1 cellular context compared by ENCODE assay signal in genomic region chr1:179047637-179048002, GRCh38.
TF ChIP-seq lines count a peak whose summit lies in the region.

No MANE protein-coding gene starts in this region.

TF ChIP-seq in HepG2, 621 proteins besides CTCF, POLR2A, EP300 and RAD21:
- no peak for TF ChIP-seq GPN1 (CRISPR knock-in tag; IDR thresholded peaks at IDR 0.05; ENCODE audit: borderline replicate concordance)
TF ChIP-seq in HepG2: peak in this region for 0.
